8 cellular contexts compared by ENCODE assay signal in the genomic region with DNA sequence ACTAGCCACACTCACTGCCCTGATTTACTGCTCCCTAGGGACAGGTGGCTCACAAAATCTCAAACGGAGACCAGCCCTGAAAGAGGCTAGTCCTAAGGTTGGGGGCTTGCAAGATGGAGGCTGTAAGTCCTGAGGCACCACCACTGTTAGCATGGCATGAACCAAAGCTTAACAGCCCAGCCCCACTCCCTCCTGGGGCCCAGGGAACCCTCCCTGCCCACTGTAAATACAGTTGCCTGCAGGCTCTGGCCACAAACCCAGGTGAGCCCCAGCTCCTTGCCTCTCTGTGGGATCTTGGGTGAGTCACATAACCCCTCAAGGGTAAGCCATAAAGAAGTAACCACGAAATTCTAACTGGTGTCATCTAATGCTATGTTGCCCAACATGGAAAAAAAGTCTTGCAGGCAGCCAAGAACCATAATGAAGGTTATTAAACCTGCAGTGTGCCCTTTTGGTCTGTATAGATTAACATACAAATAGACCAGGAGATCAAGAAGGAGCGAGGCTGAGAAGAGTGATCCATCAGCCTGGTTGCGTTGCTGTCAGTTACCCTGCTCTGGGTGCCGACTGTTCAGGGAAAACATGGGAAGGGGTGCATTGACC. TPM values are rescaled to one million over a fixed set of nuclear protein-coding genes. Genes with fewer than 3 reads are reported as not detected.
DNase-seq lines count a peak whose midpoint lies in the region; ATAC-seq and TF ChIP-seq lines count a peak whose summit lies in the region.

No MANE protein-coding gene starts in this region.

- TF ChIP-seq CTCF in mammary epithelial cell (conservative IDR thresholded peaks at IDR 0.05 in 1 of 2, IDR thresholded peaks at IDR 0.05 in 1 of 2; ENCODE audit: extremely low read depth in 1 of 2, insufficient read depth in 1 of 2, low read depth in 1 of 2, low read length in 2 of 2), result no peak

- H3K79me2 ChIP-seq in mammary epithelial cell (ENCODE audit: insufficient read depth, low read length), result no peaks in the 10 kb centered on the region

- H3K36me3 ChIP-seq in mammary epithelial cell (ENCODE audit: insufficient read depth, low read length), result peaks cover 17% of the 10 kb centered on the region

- no peaks in the 10 kb centered on the region for H4K20me1 ChIP-seq in mammary epithelial cell (ENCODE audit: insufficient read depth, low read length)

- H3K9ac ChIP-seq in mammary epithelial cell (ENCODE audit: insufficient read depth, low read length), result no peak overlapping the region

- H3K4me3 ChIP-seq in mammary epithelial cell (replicated peaks in 1 of 3; ENCODE audit: insufficient read depth in 1 of 3, low read depth in 2 of 3, low read length in 3 of 3), result no peak overlapping the region

- 59% methylated on average over 5 of the region's 5 CpGs for WGBS in mammary epithelial cell (ENCODE audit: low coverage, missing lambda C conversion rate)

- CTCF ChIA-PET in mammary epithelial cell (lab: Charles Lee; ENCODE audit: low non-redundant PET), result no interaction called here

- no TSS peak for BruUV-seq in mammary epithelial cell (replicated peaks; lab: Mats Ljungman, UMichigan)

- in situ Hi-C loops in mammary epithelial cell (cut with MboI; ENCODE audit: low sequenced_read_pairs in 2 of 2), result loop anchor here in 1 of 2 donors (10.0 kb wide), 1 partner anchor 244 kb away; a partner anchor contains a TSS

- dilution Hi-C loops in mammary epithelial cell (cut with HindIII; ENCODE audit: low sequenced_read_pairs), result no loop called here

- H3K27me3 ChIP-seq in mammary epithelial cell (ENCODE audit: insufficient read depth, low read length), result no peaks in the 10 kb centered on the region

- no peaks in the 10 kb centered on the region for H3K9me3 ChIP-seq in mammary epithelial cell (replicated peaks; ENCODE audit: insufficient read depth, low read length)

- H3K27ac ChIP-seq in mammary epithelial cell (ENCODE audit: insufficient read depth, low read depth, low read length), result peak overlapping the region; percentile 7

- intact Hi-C loops in mammary epithelial cell (cut with micrococcal nuclease) (loop anchor here (5.0 kb wide), 1 partner anchor 246 kb away; no protein-coding TSS in a partner anchor), left colon (cut with DNase I, micrococcal nuclease) (no loop called here)

- no peak overlapping the region for H3K4me2 ChIP-seq in mammary epithelial cell (ENCODE audit: insufficient read depth, low read depth, low read length)

- H2AFZ ChIP-seq in mammary epithelial cell (ENCODE audit: low read depth, low read length), result no peak overlapping the region

- DNase-seq in HK-2 (ENCODE audit: unreplicated experiment), result peak; percentile 50
- DNase-seq in T-helper 2 cell, result peak in 4 of 5 experiments; percentile 20 to 84 (median 57)
- peak; percentile 90 for DNase-seq in mammary epithelial cell
- peak; percentile 41 for DNase-seq in stimulated activated CD4-positive, alpha-beta T cell treated with anti-CD3 and anti-CD28 coated beads, Interleukin-2, amount 100 ng/mL, for 4 hours (ENCODE audit: low read depth)
- no peak for DNase-seq in NCI-H2029 (lab: John Stamatoyannopoulos, UW)
- no peak for DNase-seq in left colon

- ATAC-seq in HG03565 (IDR thresholded peaks at IDR 0.05; ENCODE audit: unreplicated experiment) (no peak), GM21529 (IDR thresholded peaks at IDR 0.05; ENCODE audit: unreplicated experiment) (no peak), left colon (no peak)

- H3K4me1 ChIP-seq in mammary epithelial cell (ENCODE audit: insufficient read depth, low read length), result peaks cover 26% of the 10 kb centered on the region

RNA-seq across cellular contexts. Expression of a gene that starts 1.7 kb away (rescaled TPM):
- total RNA-seq in mammary epithelial cell (10 to 100 TPM; 16.0 to 19.6 TPM), left colon (10 to 100 TPM; 30.9 to 31.0 TPM)
- 10.6 TPM for polyA plus RNA-seq in mammary epithelial cell
- polyA minus RNA-seq in mammary epithelial cell, result 8.6 TPM

RNA-seq across cellular contexts. Expression of a gene that starts 30.0 kb away (rescaled TPM):
- total RNA-seq in mammary epithelial cell, result 10 to 100 TPM; 17.5 to 21.7 TPM
- 22.9 TPM for polyA plus RNA-seq in mammary epithelial cell
- polyA minus RNA-seq in mammary epithelial cell, result 22.6 TPM
- total RNA-seq in left colon, result 10 to 100 TPM; 22.6 to 29.5 TPM

RNA-seq across cellular contexts. Expression of a gene that starts 44.3 kb away (rescaled TPM):
- not detected for total RNA-seq in mammary epithelial cell
- polyA plus RNA-seq in mammary epithelial cell, result not detected
- not detected for polyA minus RNA-seq in mammary epithelial cell
- 1 to 10 TPM; 3.5 to 4.1 TPM for total RNA-seq in left colon

Comparison
In these comparisons a context has a peak if more than half of its experiments do, and no peak if none do; other contexts are left out.
1. DNase-seq: peak in HK-2 (single experiment), T-helper 2 cell (4 of 5), mammary epithelial cell (single experiment) and stimulated activated CD4-positive, alpha-beta T cell treated with anti-CD3 and anti-CD28 coated beads, Interleukin-2, amount 100 ng/mL, for 4 hours (single experiment); none in NCI-H2029 (single experiment) and left colon (0 of 2).
2. RNA of a gene that starts 44.3 kb away (total RNA-seq): 3.5 to 4.1 TPM in left colon; not detected in mammary epithelial cell; every median in the first group is over 4 times any median in the second.